ENCODE assay signal across 16 cellular contexts in the genomic region with DNA sequence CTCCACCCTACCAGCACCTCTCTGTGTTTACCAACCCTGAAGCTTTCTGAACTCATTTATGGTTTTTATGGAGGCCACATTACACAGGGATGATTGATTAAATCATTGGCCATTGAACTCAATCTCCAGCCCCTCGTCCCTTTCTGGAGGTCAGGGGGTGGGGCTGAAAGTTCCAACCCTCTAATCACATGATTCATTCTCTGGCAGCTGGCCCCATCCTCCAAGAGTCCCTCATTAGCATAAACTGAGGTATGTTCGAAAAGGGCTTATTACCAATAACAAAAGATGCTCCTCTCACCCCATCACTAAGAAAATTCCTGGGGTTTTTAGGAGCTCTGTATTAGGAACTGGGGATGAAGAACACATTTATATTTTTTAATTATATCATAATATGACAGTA.
DNase-seq lines count a peak whose midpoint lies in the region; ATAC-seq, FAIRE-seq and TF ChIP-seq lines count a peak whose summit lies in the region.
"Had no signal": no experiment of that assay in that cellular context is flagged by ENCODE, and none has a peak within 500 bp of the region (broad histone marks: within the 10 kb centered on the region; RNA-seq: fewer than 3 reads in every experiment).

No MANE protein-coding gene starts in this region.

- H4K8ac ChIP-seq in H9 (replicated peaks; ENCODE audit: insufficient read length, low read depth, low read length): no peak overlapping the region

- H3T11ph ChIP-seq in H9 (ENCODE audit: low read length): no peak overlapping the region

- H2BK12ac ChIP-seq in H9 (ENCODE audit: insufficient read length, low read depth, low read length): no peak overlapping the region

- WGBS in H9 (ENCODE audit: extremely low coverage, insufficient read length, low lambda C conversion rate): no CpG with 5 or more reads among the region's 2 CpGs

- H3K56ac ChIP-seq in H9 (ENCODE audit: insufficient read length, low read depth, low read length): no peak overlapping the region

- TF ChIP-seq CTCF in H9 (conservative IDR thresholded peaks at IDR 0.05) (no peak), WTC11 (IDR thresholded peaks at IDR 0.05) (no peak), D721Med (IDR thresholded peaks at IDR 0.05; ENCODE audit: insufficient read depth, missing control alignments) (no peak)

- no peak overlapping the region for H3K27ac ChIP-seq in H9 (ENCODE audit: insufficient read length, low read depth, low read length)
- H3K27ac ChIP-seq: BLaER1 treated with 17β-estradiol and CSF1 and Interleukin-3, amounts not matched to agents 10 nM and 100 nM had no signal

- H3K9me3 ChIP-seq in H9 (ENCODE audit: control insufficient read depth, low read depth, low read length): no peaks in the 10 kb centered on the region

- H3K9ac ChIP-seq in H9 (ENCODE audit: extremely low read depth, insufficient read length, low read length): no peak overlapping the region
- H3K9ac ChIP-seq: BLaER1 treated with 17β-estradiol and CSF1 and Interleukin-3, amounts not matched to agents 10 nM and 100 nM had no signal

- H4K20me1 ChIP-seq in H9 (ENCODE audit: control insufficient read depth, insufficient read depth, insufficient read length): no peaks in the 10 kb centered on the region

- H3K4me1 Mint-ChIP-seq in H9: peaks cover 19 to 20% of the 10 kb centered on the region in 2 experiments
- H3K4me1 Mint-ChIP-seq in WTC11: peaks cover 18% of the 10 kb centered on the region

- FAIRE-seq in GM12891 (lab: Jason Lieb, UNC): no peak
- FAIRE-seq in D721Med (lab: Jason Lieb, UNC): no peak
- FAIRE-seq: GM12878, HTR-8/SVneo had no signal

- no peak overlapping the region for H3K4ac ChIP-seq in H9 (ENCODE audit: low read depth, low read length)

- ATAC-seq in WTC11 (peak; percentile 94), GM21367 (IDR thresholded peaks at IDR 0.05; ENCODE audit: unreplicated experiment) (no peak), HG03521 (IDR thresholded peaks at IDR 0.05; ENCODE audit: unreplicated experiment) (no peak)
- ATAC-seq: GM12878, HCT116 had no signal

- no peak overlapping the region for H4K91ac ChIP-seq in H9 (ENCODE audit: insufficient read length, low read depth, low read length)

- H3K4me1 ChIP-seq in H9 (ENCODE audit: insufficient read depth, low read length): peaks cover 7% of the 10 kb centered on the region; the same call in 1 of the 2 replicates

- H3K36me3 Mint-ChIP-seq in H9 (ENCODE audit: insufficient read depth in 1 of 3, low read depth in 3 of 3) (peaks cover 0 to 5% (median 0%) of the 10 kb centered on the region in 3 experiments; a peak in 2 of 7 replicates), WTC11 (no peaks in the 10 kb centered on the region)

- H3K27me3 Mint-ChIP-seq in H9 (ENCODE audit: low read depth) (no peaks in the 10 kb centered on the region), WTC11 (ENCODE audit: low read depth) (no peaks in the 10 kb centered on the region)
- H3K27me3 Mint-ChIP-seq: CD4-positive, CD25-positive, alpha-beta regulatory T cell had no signal

- H2BK15ac ChIP-seq in H9 (ENCODE audit: low read depth, low read length): no peak overlapping the region

- no peaks in the 10 kb centered on the region for H3K79me2 ChIP-seq in H9 (ENCODE audit: insufficient read depth, low read length)

- no peak for DNase-seq in GM12891 (ENCODE audit: insufficient read length, low spot score)
- DNase-seq in H9: peak; percentile 52
- peak; percentile 40 for DNase-seq in WTC11 (ENCODE audit: low spot score)
- peak; percentile 33 for DNase-seq in iPS DF 19.7 (ENCODE audit: low read depth, low spot score)
- DNase-seq in NCI-H1930 (lab: John Stamatoyannopoulos, UW): no peak
- no peak for DNase-seq in D721Med (ENCODE audit: insufficient read length, low spot score)
- DNase-seq: ACHN; CD4-positive, CD25-positive, alpha-beta regulatory T cell; DMS 273 treated with DMSO at 0.1 percent for 48 hours; GOT3 had no signal

- H3K9me3 Mint-ChIP-seq in H9 (no peaks in the 10 kb centered on the region), WTC11 (no peaks in the 10 kb centered on the region)

- H3K79me1 ChIP-seq in H9 (ENCODE audit: insufficient read depth, low read depth, low read length, poor library complexity, severe bottlenecking): no peaks in the 10 kb centered on the region

- no peak overlapping the region; a peak in 1 of 7 replicates for H3K27ac Mint-ChIP-seq in H9
- no peak overlapping the region for H3K27ac Mint-ChIP-seq in WTC11
- H3K27ac Mint-ChIP-seq: CD4-positive, CD25-positive, alpha-beta regulatory T cell had no signal

- no peak for TF ChIP-seq POLR2A in GM12891 (IDR thresholded peaks at IDR 0.05; ENCODE audit: low read depth, low read length)

- no peak overlapping the region for H3K4me2 ChIP-seq in H9 (ENCODE audit: insufficient read depth, insufficient read length, low read length)
- H3K4me2 ChIP-seq: BLaER1 treated with 17β-estradiol and CSF1 and Interleukin-3, amounts not matched to agents 10 nM and 100 nM had no signal

- H2BK5ac ChIP-seq in H9 (ENCODE audit: insufficient read length, low read length): no peak overlapping the region

- no peak overlapping the region for H2BK120ac ChIP-seq in H9 (ENCODE audit: low read depth, low read length, poor library complexity, severe bottlenecking)

- CTCF ChIA-PET in WTC11 (lab: Charles Lee): interaction anchor here (0.8 to 1.0 kb wide), 3 partner anchors 128 to 223 kb away, joined by 3 to 5 read pairs (median 3); no protein-coding TSS in a partner anchor

- H3K23me2 ChIP-seq in H9 (ENCODE audit: insufficient read length, low read depth, low read length, poor library complexity, severe bottlenecking): no peaks in the 10 kb centered on the region

- no peak overlapping the region for H3K18ac ChIP-seq in H9 (ENCODE audit: insufficient read length, low read depth, low read length)

- H3K14ac ChIP-seq in H9 (ENCODE audit: insufficient read depth, low read length): no peak overlapping the region

- no peak overlapping the region for H4K5ac ChIP-seq in H9 (ENCODE audit: insufficient read length, low read depth, low read length)

- H3K27me3 ChIP-seq in H9 (ENCODE audit: insufficient read depth, low read length): no peaks in the 10 kb centered on the region
- H3K27me3 ChIP-seq: BLaER1 treated with 17β-estradiol and CSF1 and Interleukin-3, amounts not matched to agents 10 nM and 100 nM had no signal

- H2AFZ ChIP-seq in H9 (ENCODE audit: low read length): no peak overlapping the region

- H2BK20ac ChIP-seq in H9 (ENCODE audit: low read depth, low read length, poor library complexity, severe bottlenecking): no peak overlapping the region

- POLR2A ChIA-PET in WTC11 (lab: Charles Lee): no interaction called here

- H3K23ac ChIP-seq in H9 (ENCODE audit: insufficient read length, low read depth, low read length): no peak overlapping the region

- H3K4me3 Mint-ChIP-seq in H9 (no peak overlapping the region), WTC11 (no peak overlapping the region)
- H3K4me3 Mint-ChIP-seq: CD4-positive, CD25-positive, alpha-beta regulatory T cell had no signal

- H2AK5ac ChIP-seq in H9 (ENCODE audit: insufficient read length, low read length): no peak overlapping the region

TF ChIP-seq in GM12891, 5 proteins besides CTCF, POLR2A, EP300 and RAD21:
- TF ChIP-seq POU2F2 (IDR thresholded peaks at IDR 0.05; ENCODE audit: low read depth, low read length) (0 out of 2 replicates have a peak, but pooled peaks have one; percentile 16), POLR2AphosphoS5 (IDR thresholded peaks at IDR 0.05; ENCODE audit: low read depth, low read length) (no peak)

TF ChIP-seq in WTC11, 78 proteins besides CTCF, POLR2A, EP300 and RAD21:
- TF ChIP-seq, protein P1, sequence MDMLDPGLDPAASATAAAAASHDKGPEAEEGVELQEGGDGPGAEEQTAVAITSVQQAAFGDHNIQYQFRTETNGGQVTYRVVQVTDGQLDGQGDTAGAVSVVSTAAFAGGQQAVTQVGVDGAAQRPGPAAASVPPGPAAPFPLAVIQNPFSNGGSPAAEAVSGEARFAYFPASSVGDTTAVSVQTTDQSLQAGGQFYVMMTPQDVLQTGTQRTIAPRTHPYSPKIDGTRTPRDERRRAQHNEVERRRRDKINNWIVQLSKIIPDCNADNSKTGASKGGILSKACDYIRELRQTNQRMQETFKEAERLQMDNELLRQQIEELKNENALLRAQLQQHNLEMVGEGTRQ (CRISPR knock-in tag; IDR thresholded peaks at IDR 0.05): peak; percentile 58
- TF ChIP-seq HMGA2 (CRISPR knock-in tag; IDR thresholded peaks at IDR 0.05): no peak
TF ChIP-seq in WTC11: peak in this region for 1.

Comparison
In these comparisons a context has a peak if more than half of its experiments do, and no peak if none do; other contexts are left out.
1. DNase-seq: peak in H9 (single experiment), WTC11 (single experiment) and iPS DF 19.7 (single experiment); none in GM12891 (single experiment), NCI-H1930 (0 of 2) and D721Med (single experiment).